Comparison of ENCODE assay signal across 13 cellular contexts in the genomic region with DNA sequence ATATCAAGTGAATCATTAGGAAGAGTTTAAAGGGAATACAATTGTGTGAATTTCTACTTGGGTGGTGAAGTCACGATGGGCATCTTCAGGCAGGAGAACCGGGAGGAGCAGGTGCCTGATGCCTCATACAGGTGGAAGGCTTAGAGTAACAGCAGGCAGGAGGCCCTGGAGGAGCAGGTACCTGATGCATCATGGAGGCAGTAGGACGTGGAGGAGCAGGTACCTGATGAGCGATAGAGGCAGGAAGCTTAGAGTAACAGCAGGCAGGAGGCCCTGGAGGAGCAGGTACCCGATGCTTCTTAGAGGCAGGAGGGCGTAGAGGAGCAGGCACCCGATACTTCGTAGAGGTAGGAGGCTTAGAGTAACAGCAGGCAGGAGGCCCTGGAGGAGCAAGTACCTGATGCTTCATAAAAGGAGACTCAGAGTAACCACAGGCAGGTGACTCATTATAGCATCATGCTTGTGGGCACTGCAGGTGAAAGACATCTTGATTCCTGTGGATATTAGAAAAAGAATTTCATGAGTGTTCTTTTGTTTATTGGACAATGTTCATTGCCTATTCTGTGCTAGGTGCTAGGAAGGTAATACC.
A peak's percentile ranks its signal among the peaks of the same experiment; 100 is the strongest.
DNase-seq lines count a peak whose midpoint lies in the region; ATAC-seq and TF ChIP-seq lines count a peak whose summit lies in the region.
"Had no signal": no experiment of that assay in that cellular context is flagged by ENCODE, and none has a peak within 500 bp of the region (broad histone marks: within the 10 kb centered on the region; RNA-seq: fewer than 3 reads in every experiment).

No MANE protein-coding gene starts in this region.

- no peaks in the 10 kb centered on the region for H3K9me3 Mint-ChIP-seq in CD4-positive, alpha-beta memory T cell
- H3K9me3 Mint-ChIP-seq in progenitor cell of endocrine pancreas (ENCODE audit: low read depth), result peaks cover 5% of the 10 kb centered on the region

- H3K4me3 ChIP-seq in CD4-positive, alpha-beta memory T cell (ENCODE audit: low read length in 2 of 2), result no peak overlapping the region
- no peak overlapping the region for H3K4me3 ChIP-seq in kidney epithelial cell (ENCODE audit: low read depth, low read length)
- H3K4me3 ChIP-seq in gastroesophageal sphincter, result no peak overlapping the region
- H3K4me3 ChIP-seq: coronary artery, hepatocyte, smooth muscle cell had no signal

- H3K27ac Mint-ChIP-seq in CD4-positive, alpha-beta memory T cell, result peak overlapping the region in 4 of 7 donors; percentile 49 to 84 (median 74)
- H3K27ac Mint-ChIP-seq in progenitor cell of endocrine pancreas, result no peak overlapping the region
- H3K27ac Mint-ChIP-seq: type B pancreatic cell had no signal

- no peak for TF ChIP-seq EP300 in gastroesophageal sphincter (IDR thresholded peaks at IDR 0.05)

- POLR2A ChIA-PET in CD4-positive, alpha-beta memory T cell (lab: Charles Lee; ENCODE audit: partially characterized antibody), result no interaction called here

- CTCF ChIA-PET in CD4-positive, alpha-beta memory T cell (lab: Charles Lee; ENCODE audit: partially characterized antibody), result no interaction called here

- H3K4me1 Mint-ChIP-seq in CD4-positive, alpha-beta memory T cell, result peaks cover 11 to 28% (median 16%) of the 10 kb centered on the region in 4 donors
- no peaks in the 10 kb centered on the region for H3K4me1 Mint-ChIP-seq in progenitor cell of endocrine pancreas (ENCODE audit: low read depth)

- DNase-seq in CD4-positive, alpha-beta memory T cell, result peak in 1 of 5 donors; percentile 37
- DNase-seq in HT-29 (ENCODE audit: low spot score) (peak; percentile 30), kidney epithelial cell (ENCODE audit: low read depth) (peak; percentile 72), progenitor cell of endocrine pancreas (ENCODE audit: low spot score, unreplicated experiment) (no peak), NCI-H1105 treated with DMSO at 0.1 percent for 48 hours (lab: John Stamatoyannopoulos, UW) (no peak)
- DNase-seq in activated T-cell treated with anti-CD3 and anti-CD28 coated beads, Interleukin-2, amount 50 U/mL, for 48 hours, result peak; percentile 46 to 58
- DNase-seq: NCI-H1092 had no signal

- H3K36me3 Mint-ChIP-seq in CD4-positive, alpha-beta memory T cell, result peaks cover 13 to 39% of the 10 kb centered on the region in 2 donors
- H3K36me3 Mint-ChIP-seq in progenitor cell of endocrine pancreas (ENCODE audit: insufficient read depth), result peaks cover 18% of the 10 kb centered on the region

- no peaks in the 10 kb centered on the region for H3K4me1 ChIP-seq in CD4-positive, alpha-beta memory T cell (ENCODE audit: insufficient read depth, low read length)
- H3K4me1 ChIP-seq in gastroesophageal sphincter, result no peaks in the 10 kb centered on the region

- intact Hi-C loops in CD4-positive, alpha-beta memory T cell (cut with micrococcal nuclease), result no loop called here

- ATAC-seq in gastroesophageal sphincter (no peak), HG03469 (IDR thresholded peaks at IDR 0.05; ENCODE audit: unreplicated experiment) (no peak)

- TF ChIP-seq POLR2A in gastroesophageal sphincter (IDR thresholded peaks at IDR 0.05), result no peak

- no peak overlapping the region for H3K27ac ChIP-seq in CD4-positive, alpha-beta memory T cell (ENCODE audit: low read depth, low read length)
- H3K27ac ChIP-seq in gastroesophageal sphincter, result no peak overlapping the region
- H3K27ac ChIP-seq: coronary artery, hepatocyte had no signal

- H3K27me3 ChIP-seq in CD4-positive, alpha-beta memory T cell (ENCODE audit: insufficient read depth, low read length), result no peaks in the 10 kb centered on the region
- H3K27me3 ChIP-seq in kidney epithelial cell (ENCODE audit: control insufficient read depth, insufficient read depth, low read length) (no peaks in the 10 kb centered on the region), gastroesophageal sphincter (no peaks in the 10 kb centered on the region)
- H3K27me3 ChIP-seq: hepatocyte had no signal

- H3K4me3 Mint-ChIP-seq in CD4-positive, alpha-beta memory T cell, result no peak overlapping the region
- no peak overlapping the region for H3K4me3 Mint-ChIP-seq in progenitor cell of endocrine pancreas (ENCODE audit: low read depth)
- H3K4me3 Mint-ChIP-seq: type B pancreatic cell had no signal

- TF ChIP-seq CTCF in kidney epithelial cell (IDR thresholded peaks at IDR 0.05; ENCODE audit: insufficient read depth, low read length, poor library complexity, severe bottlenecking) (no peak), gastroesophageal sphincter (IDR thresholded peaks at IDR 0.05) (no peak), progenitor cell of endocrine pancreas (IDR thresholded peaks at IDR 0.05; ENCODE audit: unreplicated experiment) (no peak)

- peaks cover 8% of the 10 kb centered on the region for H3K36me3 ChIP-seq in CD4-positive, alpha-beta memory T cell (ENCODE audit: insufficient read depth, low read length)
- H3K36me3 ChIP-seq in kidney epithelial cell (ENCODE audit: control insufficient read depth, insufficient read depth, low read length), result peaks cover 1% of the 10 kb centered on the region
- H3K36me3 ChIP-seq in gastroesophageal sphincter, result peaks cover 0 to 16% of the 10 kb centered on the region in 2 donors

- WGBS in gastroesophageal sphincter (ENCODE audit: low coverage in 1 of 2), 2 donors, result 88 to 100% methylated on average over 3 to 7 of the region's 8 CpGs

- H3K27me3 Mint-ChIP-seq in CD4-positive, alpha-beta memory T cell, result no peaks in the 10 kb centered on the region
- no peaks in the 10 kb centered on the region for H3K27me3 Mint-ChIP-seq in progenitor cell of endocrine pancreas
- H3K27me3 Mint-ChIP-seq: type B pancreatic cell had no signal

- H3K9me3 ChIP-seq in CD4-positive, alpha-beta memory T cell (ENCODE audit: control insufficient read depth in 1 of 2, low read length in 2 of 2), result no peaks in the 10 kb centered on the region
- H3K9me3 ChIP-seq in gastroesophageal sphincter, result no peaks in the 10 kb centered on the region

Comparison
In these comparisons a context has a peak if more than half of its experiments do, and no peak if none do; other contexts are left out.
1. DNase-seq: peak in HT-29 (single experiment), activated T-cell treated with anti-CD3 and anti-CD28 coated beads, Interleukin-2, amount 50 U/mL, for 48 hours (2 of 2) and kidney epithelial cell (single experiment); none in progenitor cell of endocrine pancreas (single experiment) and NCI-H1105 treated with DMSO at 0.1 percent for 48 hours (single experiment).